ENCODE assay signal across 18 cellular contexts in genomic region chr14:22227084-22227483, GRCh38.
A peak's percentile ranks its signal among the peaks of the same experiment; 100 is the strongest.
DNase-seq lines count a peak whose midpoint lies in the region; ATAC-seq lines count a peak whose summit lies in the region.
"Had no signal": no experiment of that assay in that cellular context is flagged by ENCODE, and none has a peak within 500 bp of the region (broad histone marks: within the 10 kb centered on the region; RNA-seq: fewer than 3 reads in every experiment).

No MANE protein-coding gene starts in this region.

- no peaks in the 10 kb centered on the region for H3K27me3 Mint-ChIP-seq in activated naive CD4-positive, alpha-beta T cell treated with anti-CD3 and anti-CD28 coated beads for 36 hours (ENCODE audit: low read depth)
- no peaks in the 10 kb centered on the region for H3K27me3 Mint-ChIP-seq in activated naive CD8-positive, alpha-beta T cell treated with anti-CD3 and anti-CD28 coated beads for 36 hours
- H3K27me3 Mint-ChIP-seq in stimulated activated memory B cell treated with anti-CD40 and anti-IgM and Interleukin-4, amounts not matched to agents 10 μg/mL and 1 μg/mL and 100 μg/mL, for 72 hours, result no peaks in the 10 kb centered on the region
- H3K27me3 Mint-ChIP-seq: IgD-negative memory B cell, progenitor cell of endocrine pancreas had no signal

- H3K4me3 Mint-ChIP-seq in activated naive CD4-positive, alpha-beta T cell treated with anti-CD3 and anti-CD28 coated beads for 36 hours, result peak overlapping the region; percentile 64
- H3K4me3 Mint-ChIP-seq in activated naive CD8-positive, alpha-beta T cell treated with anti-CD3 and anti-CD28 coated beads for 36 hours, result peak overlapping the region; percentile 59
- H3K4me3 Mint-ChIP-seq in stimulated activated memory B cell treated with anti-CD40 and anti-IgM and Interleukin-4, amounts not matched to agents 10 μg/mL and 1 μg/mL and 100 μg/mL, for 72 hours, result no peak overlapping the region
- H3K4me3 Mint-ChIP-seq: nephron had no signal

- intact Hi-C loops in activated naive CD4-positive, alpha-beta T cell treated with anti-CD3 and anti-CD28 coated beads for 36 hours (cut with micrococcal nuclease), result loop anchor here (5.0 to 10.0 kb wide), 3 partner anchors 55 to 628 kb away; no protein-coding TSS in a partner anchor

- no peak for ATAC-seq in stimulated activated memory B cell treated with anti-CD40 and anti-IgM and Interleukin-4, amounts not matched to agents 10 μg/mL and 1 μg/mL and 100 μg/mL, for 72 hours

- no peak for DNase-seq in activated naive CD4-positive, alpha-beta T cell treated with anti-CD3 and anti-CD28 coated beads for 36 hours
- DNase-seq in activated naive CD4-positive, alpha-beta T cell treated with anti-CD3 and anti-CD28 coated beads, Interleukin-2, amount 50 U/mL, for 16 hours, result no peak
- DNase-seq in NOMO-1 (lab: John Stamatoyannopoulos, UW; ENCODE audit: unreplicated experiment in 2 of 2), result peak; percentile 55 to 56
- DNase-seq in activated naive CD8-positive, alpha-beta T cell treated with anti-CD3 and anti-CD28 coated beads for 36 hours, result no peak
- no peak for DNase-seq in SK-N-DZ (ENCODE audit: low spot score)
- no peak for DNase-seq in OCI-M1 (lab: John Stamatoyannopoulos, UW)
- no peak for DNase-seq in Ammon's horn (ENCODE audit: low spot score)
- DNase-seq: Calu3; colonic mucosa; NCI-H1048; NCI-H2081 treated with DMSO at 0.1 percent for 48 hours; NCI-H510A treated with DMSO at 0.1 percent for 48 hours; small intestine; stimulated activated CD4-positive, alpha-beta T cell treated with anti-CD3 and anti-CD28 coated beads, Interleukin-4, amount 100 ng/mL, for 1 hour had no signal

- CTCF ChIA-PET in activated naive CD4-positive, alpha-beta T cell treated with anti-CD3 and anti-CD28 coated beads for 36 hours (lab: Charles Lee), result interaction anchor here (0.9 to 1.5 kb wide), 2 partner anchors 283 to 329 kb away, joined by 3 read pairs; no protein-coding TSS in a partner anchor

- no peaks in the 10 kb centered on the region for H3K9me3 Mint-ChIP-seq in activated naive CD4-positive, alpha-beta T cell treated with anti-CD3 and anti-CD28 coated beads for 36 hours
- H3K9me3 Mint-ChIP-seq in activated naive CD8-positive, alpha-beta T cell treated with anti-CD3 and anti-CD28 coated beads for 36 hours, result peaks cover 3% of the 10 kb centered on the region
- no peaks in the 10 kb centered on the region for H3K9me3 Mint-ChIP-seq in stimulated activated memory B cell treated with anti-CD40 and anti-IgM and Interleukin-4, amounts not matched to agents 10 μg/mL and 1 μg/mL and 100 μg/mL, for 72 hours
- H3K9me3 Mint-ChIP-seq: IgD-negative memory B cell, nephron had no signal

- peaks cover 3% of the 10 kb centered on the region for H3K4me1 Mint-ChIP-seq in activated naive CD4-positive, alpha-beta T cell treated with anti-CD3 and anti-CD28 coated beads for 36 hours (ENCODE audit: low read depth)
- H3K4me1 Mint-ChIP-seq in activated naive CD8-positive, alpha-beta T cell treated with anti-CD3 and anti-CD28 coated beads for 36 hours, result peaks cover 6% of the 10 kb centered on the region
- H3K4me1 Mint-ChIP-seq in stimulated activated memory B cell treated with anti-CD40 and anti-IgM and Interleukin-4, amounts not matched to agents 10 μg/mL and 1 μg/mL and 100 μg/mL, for 72 hours, result peaks cover 29% of the 10 kb centered on the region
- H3K4me1 Mint-ChIP-seq: nephron had no signal

- H3K36me3 Mint-ChIP-seq in activated naive CD4-positive, alpha-beta T cell treated with anti-CD3 and anti-CD28 coated beads for 36 hours (ENCODE audit: low read depth), result no peaks in the 10 kb centered on the region
- H3K36me3 Mint-ChIP-seq in activated naive CD8-positive, alpha-beta T cell treated with anti-CD3 and anti-CD28 coated beads for 36 hours, result no peaks in the 10 kb centered on the region
- H3K36me3 Mint-ChIP-seq in stimulated activated memory B cell treated with anti-CD40 and anti-IgM and Interleukin-4, amounts not matched to agents 10 μg/mL and 1 μg/mL and 100 μg/mL, for 72 hours, result no peaks in the 10 kb centered on the region
- H3K36me3 Mint-ChIP-seq: IgD-negative memory B cell had no signal

- peak overlapping the region; percentile 82 for H3K27ac Mint-ChIP-seq in activated naive CD4-positive, alpha-beta T cell treated with anti-CD3 and anti-CD28 coated beads for 36 hours
- peak overlapping the region; percentile 62 for H3K27ac Mint-ChIP-seq in activated naive CD8-positive, alpha-beta T cell treated with anti-CD3 and anti-CD28 coated beads for 36 hours
- peak overlapping the region; percentile 28 for H3K27ac Mint-ChIP-seq in stimulated activated memory B cell treated with anti-CD40 and anti-IgM and Interleukin-4, amounts not matched to agents 10 μg/mL and 1 μg/mL and 100 μg/mL, for 72 hours
- H3K27ac Mint-ChIP-seq: nephron, progenitor cell of endocrine pancreas had no signal

Comparison
In these comparisons a context has a peak if more than half of its experiments do, and no peak if none do; other contexts are left out.
1. DNase-seq: peak in NOMO-1 (2 of 2); none in activated naive CD4-positive, alpha-beta T cell treated with anti-CD3 and anti-CD28 coated beads for 36 hours (single experiment), activated naive CD4-positive, alpha-beta T cell treated with anti-CD3 and anti-CD28 coated beads, Interleukin-2, amount 50 U/mL, for 16 hours (single experiment), activated naive CD8-positive, alpha-beta T cell treated with anti-CD3 and anti-CD28 coated beads for 36 hours (single experiment), SK-N-DZ (single experiment), OCI-M1 (single experiment) and Ammon's horn (single experiment).
2. H3K27ac Mint-ChIP-seq: peak in every context shown above with its lines; median percentile 82 in activated naive CD4-positive, alpha-beta T cell treated with anti-CD3 and anti-CD28 coated beads for 36 hours; 62 in activated naive CD8-positive, alpha-beta T cell treated with anti-CD3 and anti-CD28 coated beads for 36 hours; 28 in stimulated activated memory B cell treated with anti-CD40 and anti-IgM and Interleukin-4, amounts not matched to agents 10 μg/mL and 1 μg/mL and 100 μg/mL, for 72 hours.